Comparison of ENCODE assay signal across 38 cellular contexts in the genomic region with DNA sequence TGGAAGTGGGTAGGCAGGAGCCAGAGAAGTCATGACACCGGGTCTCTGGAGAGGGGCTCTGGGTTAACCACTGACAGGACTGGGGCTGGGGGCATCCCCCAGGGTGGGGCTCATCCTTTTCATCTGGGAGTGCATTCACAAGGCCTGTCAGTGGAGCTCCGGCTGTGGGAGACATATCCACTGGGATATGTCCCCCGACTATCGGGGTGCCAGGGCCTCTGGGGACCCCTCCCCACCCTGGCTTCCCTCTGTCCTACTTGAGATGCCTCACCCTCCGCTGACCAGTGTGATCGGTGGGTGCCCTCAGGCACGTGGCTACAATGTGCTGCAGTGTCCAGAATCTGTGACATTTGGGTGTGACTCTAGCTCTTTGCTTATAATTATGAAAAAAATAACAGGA.
"Had no signal": no experiment of that assay in that cellular context is flagged by ENCODE, and none has a peak within 500 bp of the region (broad histone marks: within the 10 kb centered on the region; RNA-seq: fewer than 3 reads in every experiment).

No MANE protein-coding gene starts in this region.

- H3K4me3 Mint-ChIP-seq: activated naive CD4-positive, alpha-beta T cell treated with anti-CD3 and anti-CD28 coated beads for 36 hours; activated naive CD4-positive, alpha-beta T cell treated with anti-CD3 and anti-CD28 coated beads, Interleukin-2, amount 10 ng/mL, durations not matched to agents 7 days and 5 days; activated naive CD4-positive, alpha-beta T cell treated with anti-CD3 and anti-CD28 coated beads, Interleukin-2, amount 50 U/mL, for 24 hours; activated naive CD8-positive, alpha-beta T cell; activated naive CD8-positive, alpha-beta T cell treated with anti-CD3 and anti-CD28 coated beads for 36 hours; activated naive CD8-positive, alpha-beta T cell treated with anti-CD3 and anti-CD28 coated beads, Interleukin-2, amount 10 ng/mL, durations not matched to agents 7 days and 5 days; activated naive CD8-positive, alpha-beta T cell treated with anti-CD3 and anti-CD28 coated beads, Interleukin-2, amount 50 U/mL, for 24 hours; activated T-cell treated with anti-CD3 and anti-CD28 coated beads, Interleukin-2, amount 50 U/mL, for 24 hours; activated T-cell treated with anti-CD3 and anti-CD28 coated beads, Interleukin-2, amount 50 U/mL, for 4 hours; activated T-cell treated with anti-CD3 and anti-CD28 coated beads, Interleukin-2, amount 50 U/mL, for 72 hours; activated T-helper 1 cell treated with anti-CD3 and anti-CD28 coated beads, Interleukin-12 subunit alpha, Interleukin-12 subunit beta, Interleukin-2, Interleukin-4 antibody, amounts not matched to agents 30 ng/mL and 10 ng/mL and 1 ng/mL, durations not matched to agents 14 hours and 24 hours and 36 hours; activated T-helper 17 cell treated with anti-CD3 and anti-CD28 coated beads, Interleukin-2, amount 50 U/mL, for 72 hours; brain; central memory CD8-positive, alpha-beta T cell had no signal

- H3K36me3 Mint-ChIP-seq: activated naive CD4-positive, alpha-beta T cell treated with anti-CD3 and anti-CD28 coated beads, Interleukin-2, amount 10 ng/mL, durations not matched to agents 7 days and 5 days; activated naive CD4-positive, alpha-beta T cell treated with anti-CD3 and anti-CD28 coated beads, Interleukin-2, amount 50 U/mL, for 24 hours; activated naive CD4-positive, alpha-beta T cell treated with anti-CD3 and anti-CD28 coated beads, Interleukin-2, amount 50 U/mL, for 72 hours; activated naive CD8-positive, alpha-beta T cell; activated naive CD8-positive, alpha-beta T cell treated with anti-CD3 and anti-CD28 coated beads for 36 hours; activated naive CD8-positive, alpha-beta T cell treated with anti-CD3 and anti-CD28 coated beads, Interleukin-2, amount 10 ng/mL, durations not matched to agents 7 days and 5 days; brain had no signal

- H3K27me3 Mint-ChIP-seq: activated naive CD4-positive, alpha-beta T cell treated with anti-CD3 and anti-CD28 coated beads, Interleukin-2, amount 50 U/mL, for 24 hours; activated naive CD8-positive, alpha-beta T cell treated with anti-CD3 and anti-CD28 coated beads for 36 hours; activated T-cell treated with anti-CD3 and anti-CD28 coated beads, Interleukin-2, amount 50 U/mL, for 24 hours; activated T-helper 17 cell treated with anti-CD3 and anti-CD28 coated beads, Interleukin-2, amount 50 U/mL, for 72 hours had no signal

- H3K27ac Mint-ChIP-seq: activated naive CD4-positive, alpha-beta T cell treated with anti-CD3 and anti-CD28 coated beads for 36 hours; activated naive CD4-positive, alpha-beta T cell treated with anti-CD3 and anti-CD28 coated beads, Interleukin-2, amount 10 ng/mL, durations not matched to agents 7 days and 5 days; activated naive CD4-positive, alpha-beta T cell treated with anti-CD3 and anti-CD28 coated beads, Interleukin-2, amount 50 U/mL, for 24 hours; activated naive CD4-positive, alpha-beta T cell treated with anti-CD3 and anti-CD28 coated beads, Interleukin-2, amount 50 U/mL, for 72 hours; activated naive CD8-positive, alpha-beta T cell; activated naive CD8-positive, alpha-beta T cell treated with anti-CD3 and anti-CD28 coated beads for 36 hours; activated naive CD8-positive, alpha-beta T cell treated with anti-CD3 and anti-CD28 coated beads, Interleukin-2, amount 10 ng/mL, durations not matched to agents 7 days and 5 days; activated naive CD8-positive, alpha-beta T cell treated with anti-CD3 and anti-CD28 coated beads, Interleukin-2, amount 50 U/mL, for 24 hours; activated T-cell treated with anti-CD3 and anti-CD28 coated beads, Interleukin-2, amount 50 U/mL, for 24 hours; activated T-cell treated with anti-CD3 and anti-CD28 coated beads, Interleukin-2, amount 50 U/mL, for 72 hours; activated T-helper 1 cell treated with anti-CD3 and anti-CD28 coated beads, Interleukin-12 subunit alpha, Interleukin-12 subunit beta, Interleukin-2, Interleukin-4 antibody, amounts not matched to agents 30 ng/mL and 10 ng/mL and 1 ng/mL, durations not matched to agents 14 hours and 24 hours and 36 hours; activated T-helper 17 cell treated with anti-CD3 and anti-CD28 coated beads, Interleukin-2, amount 50 U/mL, for 72 hours; activated T-helper 2 cell treated with anti-CD3 and anti-CD28 coated beads, Interferon-gamma antibody, Interleukin-2, Interleukin-4, amounts not matched to agents 10 μg/mL and 5 μg/mL and 100 μg/mL, durations not matched to agents 14 hours and 24 hours and 36 hours had no signal

- DNase-seq: activated effector memory CD4-positive, alpha-beta T cell treated with anti-CD3 and anti-CD28 coated beads, Interleukin-2, amount 50 U/mL, for 16 hours; activated effector memory CD4-positive, alpha-beta T cell treated with Interleukin-2 at 50 U/mL for 16 hours; activated gamma-delta T cell; activated gamma-delta T cell treated with Interleukin-2 at 50 U/mL for 16 hours; activated naive CD4-positive, alpha-beta T cell; activated naive CD4-positive, alpha-beta T cell treated with anti-CD3 and anti-CD28 coated beads for 36 hours; activated naive CD4-positive, alpha-beta T cell treated with anti-CD3 and anti-CD28 coated beads, Interleukin-2, amount 10 ng/mL, durations not matched to agents 7 days and 5 days; activated naive CD4-positive, alpha-beta T cell treated with anti-CD3 and anti-CD28 coated beads, Interleukin-2, amount 50 U/mL, for 16 hours; activated naive CD4-positive, alpha-beta T cell treated with Interleukin-2 at 50 U/mL for 16 hours; activated naive CD8-positive, alpha-beta T cell treated with anti-CD3 and anti-CD28 coated beads for 36 hours; activated naive CD8-positive, alpha-beta T cell treated with anti-CD3 and anti-CD28 coated beads, Interleukin-2, amount 10 ng/mL, durations not matched to agents 7 days and 5 days; activated naive CD8-positive, alpha-beta T cell treated with anti-CD3 and anti-CD28 coated beads, Interleukin-2, amount 50 U/mL, for 24 hours; activated T-cell treated with anti-CD3 and anti-CD28 coated beads for 4 hours; activated T-cell treated with anti-CD3 and anti-CD28 coated beads, Interleukin-2, amount 50 U/mL, for 1 hour; activated T-cell treated with anti-CD3 and anti-CD28 coated beads, Interleukin-2, amount 50 U/mL, for 24 hours; activated T-cell treated with anti-CD3 and anti-CD28 coated beads, Interleukin-2, amount 50 U/mL, for 4 hours; activated T-cell treated with anti-CD3 and anti-CD28 coated beads, Interleukin-2, amount 50 U/mL, for 48 hours; activated T-cell treated with anti-CD3 and anti-CD28 coated beads, Interleukin-2, amount 50 U/mL, for 72 hours; adrenal gland; amniotic stem cell; amygdala; anterior cingulate cortex; aorta; body of pancreas; brain microvascular endothelial cell; central memory CD4-positive, alpha-beta T cell; cerebellar nuclear complex had no signal

- H3K9me3 ChIP-seq: adrenal gland, ascending aorta, body of pancreas, breast epithelium had no signal

- H3K36me3 ChIP-seq: adrenal gland, ascending aorta, brain microvascular endothelial cell, breast epithelium, cardiac muscle cell had no signal

- H3K27ac ChIP-seq: adrenal gland, ascending aorta, body of pancreas, brain microvascular endothelial cell, breast epithelium, cardiac muscle cell had no signal

- H3K27me3 ChIP-seq: adrenal gland, ascending aorta, body of pancreas, brain microvascular endothelial cell, breast epithelium, cardiac muscle cell had no signal

- H3K4me1 Mint-ChIP-seq: activated naive CD4-positive, alpha-beta T cell treated with anti-CD3 and anti-CD28 coated beads, Interleukin-2, amount 10 ng/mL, durations not matched to agents 7 days and 5 days; activated naive CD4-positive, alpha-beta T cell treated with anti-CD3 and anti-CD28 coated beads, Interleukin-2, amount 50 U/mL, for 24 hours; activated naive CD8-positive, alpha-beta T cell treated with anti-CD3 and anti-CD28 coated beads for 36 hours; activated naive CD8-positive, alpha-beta T cell treated with anti-CD3 and anti-CD28 coated beads, Interleukin-2, amount 10 ng/mL, durations not matched to agents 7 days and 5 days; activated naive CD8-positive, alpha-beta T cell treated with anti-CD3 and anti-CD28 coated beads, Interleukin-2, amount 50 U/mL, for 24 hours; activated T-helper 17 cell treated with anti-CD3 and anti-CD28 coated beads, Interleukin-2, amount 50 U/mL, for 72 hours; brain; central memory CD8-positive, alpha-beta T cell had no signal

- H3K4me3 ChIP-seq: adrenal gland, ascending aorta, body of pancreas, breast epithelium, cardiac muscle cell had no signal

- H3K4me1 ChIP-seq: ascending aorta, body of pancreas, breast epithelium had no signal

- H3K9me3 Mint-ChIP-seq: activated naive CD4-positive, alpha-beta T cell treated with anti-CD3 and anti-CD28 coated beads for 36 hours; activated naive CD4-positive, alpha-beta T cell treated with anti-CD3 and anti-CD28 coated beads, Interleukin-2, amount 10 ng/mL, durations not matched to agents 7 days and 5 days; activated naive CD4-positive, alpha-beta T cell treated with anti-CD3 and anti-CD28 coated beads, Interleukin-2, amount 50 U/mL, for 24 hours; activated naive CD4-positive, alpha-beta T cell treated with anti-CD3 and anti-CD28 coated beads, Interleukin-2, amount 50 U/mL, for 72 hours; activated naive CD8-positive, alpha-beta T cell treated with anti-CD3 and anti-CD28 coated beads for 36 hours; activated naive CD8-positive, alpha-beta T cell treated with anti-CD3 and anti-CD28 coated beads, Interleukin-2, amount 10 ng/mL, durations not matched to agents 7 days and 5 days; activated naive CD8-positive, alpha-beta T cell treated with anti-CD3 and anti-CD28 coated beads, Interleukin-2, amount 50 U/mL, for 24 hours; activated T-cell treated with anti-CD3 and anti-CD28 coated beads, Interleukin-2, amount 50 U/mL, for 24 hours; activated T-cell treated with anti-CD3 and anti-CD28 coated beads, Interleukin-2, amount 50 U/mL, for 4 hours; activated T-cell treated with anti-CD3 and anti-CD28 coated beads, Interleukin-2, amount 50 U/mL, for 72 hours; activated T-helper 1 cell treated with anti-CD3 and anti-CD28 coated beads, Interleukin-12 subunit alpha, Interleukin-12 subunit beta, Interleukin-2, Interleukin-4 antibody, amounts not matched to agents 30 ng/mL and 10 ng/mL and 1 ng/mL, durations not matched to agents 14 hours and 24 hours and 36 hours; activated T-helper 2 cell treated with anti-CD3 and anti-CD28 coated beads, Interferon-gamma antibody, Interleukin-2, Interleukin-4, amounts not matched to agents 10 μg/mL and 5 μg/mL and 100 μg/mL, durations not matched to agents 14 hours and 24 hours and 36 hours; central memory CD8-positive, alpha-beta T cell had no signal
